8 cellular contexts compared by ENCODE assay signal in genomic region chr15:100918690-100919480, GRCh38. TPM values are rescaled to one million over a fixed set of nuclear protein-coding genes. Genes with fewer than 3 reads are reported as not detected.
DNase-seq lines count a peak whose midpoint lies in the region; ATAC-seq and TF ChIP-seq lines count a peak whose summit lies in the region.

TSS of gene LRRK1 (plus strand) at chr15:100919357. CDS start at chr15:100924633, 5,276 bp downstream.

- ATAC-seq in HG02885 (IDR thresholded peaks at IDR 0.05; ENCODE audit: poor library complexity, unreplicated experiment), result peak; percentile 22
- ATAC-seq in RWPE2 (ENCODE audit: low read depth), result peak; percentile 43

- H3K27ac ChIP-seq in RWPE2 (ENCODE audit: poor library complexity, severe bottlenecking) (peak within 1 kb of the TSS; percentile 60), thymus (ENCODE audit: low read depth) (peak within 1 kb of the TSS; percentile 31)

- 2% methylated on average over 86 of the region's 87 CpGs for WGBS in thymus

- H3K27me3 ChIP-seq in RWPE2 (ENCODE audit: insufficient read depth, poor library complexity, severe bottlenecking) (no peaks in the 10 kb centered on the region), thymus (ENCODE audit: control insufficient read depth, insufficient read depth) (peaks cover 32% of the 10 kb centered on the region)

- peak within 1 kb of the TSS; percentile 69 for H3K4me3 ChIP-seq in RWPE2 (ENCODE audit: severe bottlenecking)
- H3K4me3 ChIP-seq in thymus (ENCODE audit: low read length), result peak within 1 kb of the TSS; percentile 49

- DNase-seq in SIG-M5 treated with dmso at 0.1 percent for 504 hours (lab: John Stamatoyannopoulos, UW; ENCODE audit: unreplicated experiment), result peak; percentile 42
- DNase-seq in SIG-M5 (lab: John Stamatoyannopoulos, UW), result no peak
- peak; percentile 73 for DNase-seq in RWPE2 (ENCODE audit: low spot score)
- DNase-seq in dermis blood vessel endothelial cell, result peak; percentile 61
- peak; percentile 51 to 67 for DNase-seq in lung microvascular endothelial cell (ENCODE audit: low read depth in 2 of 2)
- DNase-seq in SHP77 treated with DMSO at 0.1 percent for 48 hours (lab: John Stamatoyannopoulos, UW), result no peak

- H3K9me3 ChIP-seq in RWPE2 (ENCODE audit: severe bottlenecking), result no peaks in the 10 kb centered on the region
- no peaks in the 10 kb centered on the region for H3K9me3 ChIP-seq in thymus (ENCODE audit: control insufficient read depth)

- H3K4me1 ChIP-seq in RWPE2 (ENCODE audit: insufficient read depth, poor library complexity, severe bottlenecking), result peaks cover 13% of the 10 kb centered on the region
- H3K4me1 ChIP-seq in thymus (ENCODE audit: control insufficient read depth, insufficient read depth, low read length), result no peaks in the 10 kb centered on the region

- TF ChIP-seq CTCF in RWPE2 (IDR thresholded peaks at IDR 0.05; ENCODE audit: poor library complexity, severe bottlenecking), result no peak

- peaks cover 35% of the 10 kb centered on the region for H3K36me3 ChIP-seq in RWPE2 (ENCODE audit: low read depth)
- no peaks in the 10 kb centered on the region for H3K36me3 ChIP-seq in thymus (ENCODE audit: control insufficient read depth, insufficient read depth)

RNA-seq across cellular contexts. Expression of gene LRRK1, which starts in this region (rescaled TPM):
- total RNA-seq in dermis blood vessel endothelial cell, result 12.1 and 14.2 TPM in 2 replicates
- total RNA-seq in lung microvascular endothelial cell, result 4.4 and 4.8 TPM in 2 replicates
- polyA plus RNA-seq in thymus, result 6.7 TPM

Comparison
In these comparisons a context has a peak if more than half of its experiments do, and no peak if none do; other contexts are left out.
1. DNase-seq: peak in SIG-M5 treated with dmso at 0.1 percent for 504 hours (single experiment), RWPE2 (single experiment), dermis blood vessel endothelial cell (single experiment) and lung microvascular endothelial cell (2 of 2); none in SIG-M5 (single experiment) and SHP77 treated with DMSO at 0.1 percent for 48 hours (single experiment).